Comparison of ENCODE assay signal across 8 cellular contexts in the genomic region with DNA sequence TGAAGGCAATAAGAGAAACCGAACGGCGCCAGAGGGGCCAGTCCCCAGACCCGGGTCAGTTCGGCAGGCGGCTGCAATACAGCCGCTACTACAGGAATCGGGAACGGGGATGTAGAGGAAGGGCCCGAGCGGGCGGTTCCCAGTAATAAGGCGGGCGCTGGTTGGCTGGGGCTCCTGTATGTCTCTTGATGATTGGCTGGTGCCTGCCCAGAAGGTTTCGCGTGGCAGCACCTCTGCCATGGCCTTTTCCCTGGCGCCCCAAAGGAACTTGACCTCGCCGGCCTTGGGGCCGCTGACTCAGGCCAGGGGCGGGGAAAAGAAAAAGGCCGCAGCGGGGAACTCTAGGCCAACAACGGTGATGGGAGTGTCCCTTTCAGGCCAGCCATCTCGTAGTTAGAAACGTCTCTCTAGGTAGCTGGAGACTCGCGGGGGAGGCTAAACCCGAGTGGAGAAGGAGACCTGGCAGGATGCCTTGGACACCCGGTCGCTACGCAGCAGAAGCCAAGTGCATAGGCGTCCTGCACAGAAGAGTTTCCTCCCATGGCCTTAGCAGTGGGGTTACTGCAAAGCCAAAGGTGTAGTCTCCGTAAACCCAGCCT. TPM values are rescaled to one million over a fixed set of nuclear protein-coding genes. Genes with fewer than 3 reads are reported as not detected.
A peak's percentile ranks its signal among the peaks of the same experiment; 100 is the strongest.
DNase-seq lines count a peak whose midpoint lies in the region; TF ChIP-seq lines count a peak whose summit lies in the region.

TSS of gene IBTK (minus strand) at position 111 of the 599 bp plus-strand sequence. CDS start 7,258 bp downstream, outside the sequence.

- H3K9ac ChIP-seq in neural cell (ENCODE audit: low read length) (peak within 1 kb of the TSS; percentile 96), stomach smooth muscle (ENCODE audit: low read length in 2 of 2) (peak within 1 kb of the TSS; percentile 93 to 98)

- H3K4me3 ChIP-seq in H7 (ENCODE audit: insufficient read depth, low read depth, low read length) (peak within 1 kb of the TSS; percentile 85), neural cell (ENCODE audit: low read length) (peak within 1 kb of the TSS; percentile 89), stomach smooth muscle (ENCODE audit: low read length in 2 of 2) (peak within 1 kb of the TSS; percentile 88 to 93)

- peak within 1 kb of the TSS; percentile 97 for H3K4me2 ChIP-seq in neural cell (ENCODE audit: low read length)

- no peak for TF ChIP-seq RAD21 in neural cell (conservative IDR thresholded peaks at IDR 0.05)

- no peak for TF ChIP-seq CTCF in neural cell (IDR thresholded peaks at IDR 0.05; ENCODE audit: poor library complexity, severe bottlenecking)

- peaks cover 9% of the 10 kb centered on the region for H3K4me1 ChIP-seq in stomach smooth muscle (ENCODE audit: control insufficient read depth, insufficient read depth, low read length)

- H4K20me1 ChIP-seq in neural cell (ENCODE audit: insufficient read depth), result no peaks in the 10 kb centered on the region

- DNase-seq in ELF-1 (ENCODE audit: low read depth, low spot score), result peak; percentile 97
- DNase-seq in H7, result peak; percentile 94
- DNase-seq in M059J (ENCODE audit: low read depth), result peak; percentile 97
- DNase-seq in SHP77 (lab: John Stamatoyannopoulos, UW), result peak; percentile 87 to 90
- DNase-seq in activated effector memory CD4-positive, alpha-beta T cell treated with Interleukin-2 at 50 U/mL for 16 hours, result peak; percentile 89
- DNase-seq in fibroblast of the conjunctiva (ENCODE audit: low read depth), result peak; percentile 91

- H3F3A ChIP-seq in neural cell (ENCODE audit: insufficient read depth, low read length, poor library complexity, severe bottlenecking), result no peaks in the 10 kb centered on the region

- no peaks in the 10 kb centered on the region for H3K27me3 ChIP-seq in H7 (ENCODE audit: control insufficient read depth, insufficient read depth, low read length)
- no peaks in the 10 kb centered on the region for H3K27me3 ChIP-seq in neural cell (ENCODE audit: insufficient read depth, low read depth, low read length)
- H3K27me3 ChIP-seq in stomach smooth muscle (ENCODE audit: control insufficient read depth in 1 of 2, insufficient read depth in 2 of 2, low read length in 2 of 2), result no peaks in the 10 kb centered on the region

- peak within 1 kb of the TSS; percentile 95 for H2AFZ ChIP-seq in neural cell (ENCODE audit: low read depth, low read length)

- peak within 1 kb of the TSS; percentile 92 for H3K27ac ChIP-seq in neural cell (ENCODE audit: low read length)
- peak within 1 kb of the TSS; percentile 93 for H3K27ac ChIP-seq in stomach smooth muscle (ENCODE audit: low read length)

- H3K9me2 ChIP-seq in neural cell (ENCODE audit: insufficient read depth, low read length), result no peaks in the 10 kb centered on the region

- peak; percentile 34 for TF ChIP-seq EP300 in neural cell (conservative IDR thresholded peaks at IDR 0.05; ENCODE audit: poor library complexity, severe bottlenecking)

- H3K79me2 ChIP-seq in neural cell (replicated peaks; ENCODE audit: insufficient read depth, low read length), result peaks cover 39% of the 10 kb centered on the region

- H3K9me3 ChIP-seq in neural cell (ENCODE audit: low read length) (no peaks in the 10 kb centered on the region), stomach smooth muscle (ENCODE audit: control insufficient read depth in 2 of 2, low read length in 2 of 2) (no peaks in the 10 kb centered on the region)

- H3K36me3 ChIP-seq in H7 (replicated peaks; ENCODE audit: control insufficient read depth, insufficient read depth, low read length) (no peaks in the 10 kb centered on the region; the same call in 1 of the 2 replicates), neural cell (ENCODE audit: insufficient read depth, low read length) (no peaks in the 10 kb centered on the region), stomach smooth muscle (ENCODE audit: control insufficient read depth in 2 of 2, insufficient read depth in 2 of 2, low read length in 2 of 2) (no peaks in the 10 kb centered on the region)

TF ChIP-seq in neural cell, 6 proteins besides CTCF, POLR2A, EP300 and RAD21:
- TF ChIP-seq MXI1 (conservative IDR thresholded peaks at IDR 0.05; ENCODE audit: poor library complexity, severe bottlenecking), result peak; percentile 49
- peak; percentile 63 for TF ChIP-seq POLR2AphosphoS5 (IDR thresholded peaks at IDR 0.05)
- peak; percentile 6 for TF ChIP-seq REST (IDR thresholded peaks at IDR 0.05; ENCODE audit: borderline replicate concordance)
- TF ChIP-seq SMC3 (conservative IDR thresholded peaks at IDR 0.05; ENCODE audit: poor library complexity), result no peak
- TF ChIP-seq EZH2 (IDR thresholded peaks at IDR 0.05; ENCODE audit: borderline replicate concordance, insufficient read depth, low read length, poor library complexity, severe bottlenecking), result no peak
- no peak for TF ChIP-seq TAF1 (IDR thresholded peaks at IDR 0.05; ENCODE audit: low read depth)
TF ChIP-seq in neural cell: peak in this region for 3.

RNA-seq across cellular contexts. Expression of gene IBTK, which starts in this region (rescaled TPM):
- 31.9 and 33.0 TPM in 2 replicates for total RNA-seq in H7 (2014; rRNA removed; shearing (Covaris generic))
- 27.7 and 36.7 TPM in 2 replicates for total RNA-seq in M059J (2014; rRNA removed; shearing (Covaris generic))
- 53.6 and 64.6 TPM in 2 replicates for polyA plus RNA-seq in neural cell
- polyA minus RNA-seq in neural cell, result 104 and 109 TPM in 2 replicates

Comparison
In these comparisons a context has a peak if more than half of its experiments do, and no peak if none do; other contexts are left out.
1. Peak in every context shown above with its lines: DNase-seq, H3K4me3 ChIP-seq and H3K27ac ChIP-seq.